In genomic region chr6:90303037-90303436, GRCh38 we compare ENCODE assay signal across 1 cellular context.
TF ChIP-seq lines count a peak whose summit lies in the region.

No MANE protein-coding gene starts in this region.

TF ChIP-seq in H1, 55 proteins besides CTCF, POLR2A, EP300 and RAD21:
- TF ChIP-seq GABPA (IDR thresholded peaks at IDR 0.05; ENCODE audit: borderline replicate concordance, insufficient read depth, low read length): no peak
- no peak for TF ChIP-seq ATF3 (IDR thresholded peaks at IDR 0.05; ENCODE audit: insufficient read depth, low read depth, low read length)
- TF ChIP-seq MAX (IDR thresholded peaks at IDR 0.05): no peak
- TF ChIP-seq KDM4A (IDR thresholded peaks at IDR 0.05; ENCODE audit: low read depth, low read length, severe bottlenecking): no peak
